Comparison of ENCODE assay signal across 26 cellular contexts in the genomic region with DNA sequence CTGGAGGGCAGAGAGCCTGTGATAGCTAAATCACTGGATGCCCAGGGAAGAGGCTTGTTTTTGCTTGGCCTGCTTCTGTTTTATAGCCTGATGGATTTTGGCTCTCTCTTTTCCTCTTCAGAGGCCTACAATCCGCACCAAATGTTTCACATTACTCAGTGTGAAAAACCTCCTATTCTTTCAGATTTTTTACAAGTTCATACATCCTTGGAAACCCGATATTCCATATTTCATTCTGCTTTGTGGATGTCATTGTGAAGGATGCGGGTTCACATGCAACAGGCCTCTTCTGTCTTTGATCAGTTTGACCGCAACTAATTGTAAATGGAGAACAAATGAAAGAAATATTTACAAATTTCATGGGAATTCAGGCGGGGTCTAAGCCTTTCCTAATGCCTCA.
"Had no signal": no experiment of that assay in that cellular context is flagged by ENCODE, and none has a peak within 500 bp of the region (broad histone marks: within the 10 kb centered on the region; RNA-seq: fewer than 3 reads in every experiment).

No MANE protein-coding gene starts in this region.

- DNase-seq: activated CD4-positive, alpha-beta T cell treated with anti-CD3 and anti-CD28 coated beads for 4 hours; activated CD8-positive, alpha-beta memory T cell treated with anti-CD3 and anti-CD28 coated beads, Interleukin-2, amount 50 U/mL, for 4 hours; activated CD8-positive, alpha-beta T cell treated with anti-CD3 and anti-CD28 coated beads for 36 hours; activated gamma-delta T cell treated with Interleukin-2 at 50 U/mL for 16 hours; activated naive CD4-positive, alpha-beta T cell treated with anti-CD3 and anti-CD28 coated beads, Interleukin-2, amount 10 ng/mL, durations not matched to agents 7 days and 5 days; activated naive CD8-positive, alpha-beta T cell treated with anti-CD3 and anti-CD28 coated beads for 36 hours; activated T-cell treated with anti-CD3 and anti-CD28 coated beads, Interleukin-2, amount 50 U/mL, for 72 hours; anterior cingulate cortex; Karpas-422; MM.1S; NCI-H1105; NCI-H1436; NCI-H1694 treated with DMSO at 0.1 percent for 48 hours; NCI-H2029 treated with DMSO at 0.1 percent for 48 hours; NCI-H2171; NCI-H226; NCI-H510A; NCI-H526 treated with DMSO at 0.1 percent for 48 hours; NCI-H82; Peyer's patch; SHP77 had no signal

- H3K27ac Mint-ChIP-seq: activated CD8-positive, alpha-beta T cell treated with anti-CD3 and anti-CD28 coated beads for 36 hours; activated naive CD4-positive, alpha-beta T cell treated with anti-CD3 and anti-CD28 coated beads, Interleukin-2, amount 10 ng/mL, durations not matched to agents 7 days and 5 days; activated naive CD8-positive, alpha-beta T cell treated with anti-CD3 and anti-CD28 coated beads for 36 hours; activated T-cell treated with anti-CD3 and anti-CD28 coated beads, Interleukin-2, amount 50 U/mL, for 72 hours; activated T-helper 2 cell treated with anti-CD3 and anti-CD28 coated beads, Interferon-gamma antibody, Interleukin-2, Interleukin-4, amounts not matched to agents 10 μg/mL and 5 μg/mL and 100 μg/mL, durations not matched to agents 14 hours and 24 hours and 36 hours; T-helper 1 cell treated with Interleukin-12 subunit alpha and Interleukin-12 subunit beta and Interleukin-4 antibody, amounts not matched to agents 30 μg/mL and 1 μg/mL, for 36 hours had no signal

- H3K4me3 Mint-ChIP-seq: activated CD8-positive, alpha-beta T cell treated with anti-CD3 and anti-CD28 coated beads for 36 hours; activated naive CD4-positive, alpha-beta T cell treated with anti-CD3 and anti-CD28 coated beads, Interleukin-2, amount 10 ng/mL, durations not matched to agents 7 days and 5 days; activated naive CD8-positive, alpha-beta T cell treated with anti-CD3 and anti-CD28 coated beads for 36 hours; activated T-cell treated with anti-CD3 and anti-CD28 coated beads, Interleukin-2, amount 50 U/mL, for 72 hours; T-helper 1 cell treated with Interleukin-12 subunit alpha and Interleukin-12 subunit beta and Interleukin-4 antibody, amounts not matched to agents 30 μg/mL and 1 μg/mL, for 36 hours had no signal

- H3K4me1 Mint-ChIP-seq: activated naive CD4-positive, alpha-beta T cell treated with anti-CD3 and anti-CD28 coated beads, Interleukin-2, amount 10 ng/mL, durations not matched to agents 7 days and 5 days; activated naive CD8-positive, alpha-beta T cell treated with anti-CD3 and anti-CD28 coated beads for 36 hours had no signal

- H3K4me3 ChIP-seq: K562, Peyer's patch had no signal

- H3K27ac ChIP-seq: Peyer's patch, RWPE1 had no signal

- H3K27me3 ChIP-seq: Peyer's patch had no signal

- H3K9me3 ChIP-seq: Peyer's patch had no signal

- H3K36me3 ChIP-seq: Peyer's patch had no signal

- H3K36me3 Mint-ChIP-seq: activated naive CD4-positive, alpha-beta T cell treated with anti-CD3 and anti-CD28 coated beads, Interleukin-2, amount 10 ng/mL, durations not matched to agents 7 days and 5 days; activated naive CD8-positive, alpha-beta T cell treated with anti-CD3 and anti-CD28 coated beads for 36 hours had no signal

- H3K4me1 ChIP-seq: Peyer's patch had no signal

- H3K27me3 Mint-ChIP-seq: activated CD8-positive, alpha-beta T cell treated with anti-CD3 and anti-CD28 coated beads for 36 hours had no signal

- ATAC-seq: activated CD4-positive, CD25-positive, alpha-beta regulatory T cell treated with anti-CD3 and anti-CD28 coated beads, Interleukin-2, amount 50 U/mL, for 24 hours; activated CD8-positive, alpha-beta T cell treated with anti-CD3 and anti-CD28 coated beads for 36 hours; activated T-cell treated with anti-CD3 and anti-CD28 coated beads, Interleukin-2, amount 50 U/mL, for 72 hours; K562 had no signal
